11 cellular contexts compared by ENCODE assay signal in the genomic region with DNA sequence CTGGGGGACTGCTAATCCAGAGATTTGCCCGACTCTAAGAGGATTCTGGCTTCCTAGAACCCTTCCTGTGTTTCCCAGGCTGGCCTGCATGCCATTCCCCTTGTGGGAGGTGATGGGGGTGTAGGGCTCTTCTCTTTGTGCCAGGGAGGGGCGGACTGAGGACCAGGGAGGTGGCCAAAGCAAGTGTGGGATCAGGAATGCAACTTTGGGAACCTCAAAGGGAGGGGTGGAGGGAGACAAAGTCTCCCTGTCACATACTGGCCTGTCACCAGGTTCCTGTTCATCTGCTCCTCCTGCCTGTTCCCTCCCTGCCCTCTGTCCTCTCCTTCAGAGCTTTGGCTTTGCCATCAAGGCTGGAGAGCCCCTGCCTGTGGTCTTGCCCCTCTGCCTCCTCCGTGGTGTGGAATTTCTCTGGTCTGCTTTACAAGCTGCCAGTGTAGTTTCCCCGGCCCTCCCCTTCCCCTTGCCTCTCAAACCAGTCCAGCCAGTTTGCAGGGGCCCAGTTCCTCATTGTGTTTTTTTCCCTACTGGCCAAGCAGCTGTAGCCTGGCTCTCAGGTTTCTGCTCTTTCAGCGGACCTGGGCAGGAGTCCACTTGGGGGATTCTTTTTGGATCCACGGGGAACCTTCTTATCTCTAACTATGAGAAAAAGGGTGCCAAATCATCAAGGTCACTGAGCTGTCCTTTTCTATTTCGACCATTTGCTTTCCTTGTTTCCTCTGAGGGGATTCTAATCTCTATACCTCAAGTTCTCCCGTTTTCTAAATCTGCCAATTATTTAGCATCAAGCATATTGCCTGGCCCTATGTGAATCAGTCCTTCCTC. TPM values are rescaled to one million over a fixed set of nuclear protein-coding genes. Genes with fewer than 3 reads are reported as not detected.
DNase-seq lines count a peak whose midpoint lies in the region; ATAC-seq, FAIRE-seq and TF ChIP-seq lines count a peak whose summit lies in the region.
"Had no signal": no experiment of that assay in that cellular context is flagged by ENCODE, and none has a peak within 500 bp of the region (broad histone marks: within the 10 kb centered on the region; RNA-seq: fewer than 3 reads in every experiment).

No MANE protein-coding gene starts in this region.

- H2BK15ac ChIP-seq in H1 (ENCODE audit: low read length), result peak overlapping the region; percentile 97; the same call in 1 of the 2 replicates

- H3K79me2 ChIP-seq in H1 (ENCODE audit: control insufficient read depth in 1 of 2, insufficient read depth in 2 of 2, low read length in 2 of 2), result peaks cover 0 to 44% of the 10 kb centered on the region in 2 experiments; a peak in 2 of 4 replicates

- H3K23ac ChIP-seq in H1 (ENCODE audit: insufficient read length), result no peak overlapping the region

- H3K4me3 Mint-ChIP-seq in nephron, result peak overlapping the region; percentile 57 to 80 (median 79)

- ATAC-seq in HG03469 (IDR thresholded peaks at IDR 0.05; ENCODE audit: unreplicated experiment), result no peak
- no peak for ATAC-seq in HG03342 (IDR thresholded peaks at IDR 0.05; ENCODE audit: unreplicated experiment)
- ATAC-seq: stimulated activated naive CD8-positive, alpha-beta T cell treated with anti-CD3 and anti-CD28 coated beads, Interleukin-15, Interleukin-2, amounts not matched to agents 100 U/mL and 50 U/mL, for 24 hours had no signal

- TF ChIP-seq RAD21 in H1 (IDR thresholded peaks at IDR 0.05 in 1 of 2, conservative IDR thresholded peaks at IDR 0.05 in 1 of 2; ENCODE audit: low read depth in 2 of 2, low read length in 2 of 2), result no peak

- peaks cover 69% of the 10 kb centered on the region for H3K27me3 Mint-ChIP-seq in nephron (ENCODE audit: low read depth)

- H3K36me3 Mint-ChIP-seq in nephron (ENCODE audit: low read depth), result no peaks in the 10 kb centered on the region

- no peaks in the 10 kb centered on the region for H3K36me3 ChIP-seq in H1 (ENCODE audit: control insufficient read depth in 2 of 4, insufficient read depth in 4 of 4, low read length in 3 of 4)
- H3K36me3 ChIP-seq: neutrophil had no signal

- peak overlapping the region; percentile 83 to 98 for H3K4me2 ChIP-seq in H1 (ENCODE audit: insufficient read depth in 1 of 2, low read depth in 2 of 2, low read length in 2 of 2)

- WGBS in H1 (ENCODE audit: extremely low coverage in 1 of 2, insufficient coverage in 1 of 2, insufficient read length in 1 of 2, insufficient replicate concordance in 2 of 2, low coverage in 1 of 2, low lambda C conversion rate in 2 of 2, missing lambda C conversion rate in 1 of 2), 2 experiments, result 14% methylated on average over 7 of the region's 8 CpGs; no CpG with 5 or more reads in 1 of the 2 experiments

- H3K9ac ChIP-seq in H1 (replicated peaks in 1 of 4; ENCODE audit: extremely low read depth in 1 of 4, low read depth in 3 of 4, low read length in 3 of 4), result peak overlapping the region in 3 of 4 experiments; percentile 49 to 65 (median 59); a peak in 6 of 7 replicates

- H3K4me3 ChIP-seq in H1 (ENCODE audit: extremely low read depth in 1 of 4, insufficient read depth in 2 of 4, low read depth in 3 of 4, low read length in 4 of 4), result peak overlapping the region; percentile 80 to 85 (median 84); a peak in 7 of 8 replicates

- FAIRE-seq in H1 (lab: Jason Lieb, UNC), result peak; percentile 58

- peak overlapping the region; percentile 77 to 96 (median 85) for H3K27ac Mint-ChIP-seq in nephron

- peak overlapping the region; percentile 97 for H2AK5ac ChIP-seq in H1 (ENCODE audit: low read depth, low read length)

- peaks cover 16% of the 10 kb centered on the region for H3K4me1 Mint-ChIP-seq in nephron

- TF ChIP-seq POLR2A in H1 (IDR thresholded peaks at IDR 0.05; ENCODE audit: control extremely low read depth in 1 of 2, low read depth in 2 of 2, low read length in 2 of 2), result peak; percentile 54 to 69; a peak in 2 of 3 replicates

- CTCF ChIA-PET in H1 (lab: Charles Lee; ENCODE audit: partially characterized antibody), result interaction anchor here (0.6 to 1.0 kb wide), 3 partner anchors 8 to 66 kb away, joined by 3 to 6 read pairs (median 3); no protein-coding TSS in a partner anchor

- peak overlapping the region; percentile 74 for H3K27ac ChIP-seq in H1 (ENCODE audit: low read depth, low read length)
- H3K27ac ChIP-seq: neutrophil had no signal

- DNase-seq in DMS53 (lab: John Stamatoyannopoulos, UW) (peak; percentile 98), NCI-H2196 (lab: John Stamatoyannopoulos, UW; ENCODE audit: unreplicated experiment) (peak; percentile 78), H1 (ENCODE audit: low read depth in 1 of 2, low spot score in 2 of 2) (peak in 1 of 2 experiments; percentile 78), SW 1271 (lab: John Stamatoyannopoulos, UW) (no peak)
- no peak for DNase-seq in activated CD8-positive, alpha-beta memory T cell treated with anti-CD3 and anti-CD28 coated beads, Interleukin-2, amount 50 U/mL, for 4 hours
- DNase-seq: central memory CD4-positive, alpha-beta T cell had no signal

- H2BK12ac ChIP-seq in H1 (ENCODE audit: low read depth, low read length), result peak overlapping the region; percentile 100

- TF ChIP-seq EP300 in H1 (IDR thresholded peaks at IDR 0.05; ENCODE audit: borderline replicate concordance in 1 of 2, low read depth in 2 of 2, low read length in 2 of 2), result peak in 1 of 2 experiments; percentile 36; a peak in 1 of 3 replicates

- H3K14ac ChIP-seq in H1 (ENCODE audit: insufficient read length), result no peak overlapping the region

- H2AFZ ChIP-seq in H1 (ENCODE audit: low read length), result no peak overlapping the region

- peak overlapping the region; percentile 74; the same call in 1 of the 2 replicates for H4K8ac ChIP-seq in H1 (ENCODE audit: extremely low read depth, insufficient read depth, low read length)

- peaks cover 24% of the 10 kb centered on the region for H3K23me2 ChIP-seq in H1 (ENCODE audit: low read depth, low read length)

- H3K9me3 Mint-ChIP-seq in nephron, result no peaks in the 10 kb centered on the region

- POLR2A ChIA-PET in H1 (lab: Charles Lee; ENCODE audit: partially characterized antibody), result interaction anchor here (0.7 to 17.1 kb wide), 11 partner anchors 10 to 314 kb away, joined by 3 to 283 read pairs (median 4); a partner anchor contains a TSS

- TF ChIP-seq CTCF in H1 (IDR thresholded peaks at IDR 0.05; ENCODE audit: control extremely low read depth in 1 of 3, insufficient read depth in 1 of 3, low read depth in 1 of 3, low read length in 3 of 3) (no peak), nephron (IDR thresholded peaks at IDR 0.05; ENCODE audit: unreplicated experiment in 3 of 3) (no peak)

- peak overlapping the region; percentile 86 for H3K4ac ChIP-seq in H1 (replicated peaks; ENCODE audit: insufficient read length, low read depth, low read length)

- H3K79me1 ChIP-seq in H1 (ENCODE audit: low read depth, low read length), result peaks cover 14% of the 10 kb centered on the region

- H2BK120ac ChIP-seq in H1 (replicated peaks; ENCODE audit: low read depth, low read length), result peak overlapping the region; percentile 13

- H3K9me3 ChIP-seq in H1 (ENCODE audit: insufficient read depth in 2 of 2, low read depth in 1 of 2, low read length in 1 of 2), result no peaks in the 10 kb centered on the region
- H3K9me3 ChIP-seq: neutrophil had no signal

- H3K27me3 ChIP-seq in H1 (replicated peaks in 1 of 4; ENCODE audit: control insufficient read depth in 3 of 4, extremely low read depth in 1 of 4, insufficient read depth in 3 of 4, low read length in 3 of 4), result 0 out of 7 replicates have a peak, but pooled peaks cover 0 to 3% (median 0%) of the 10 kb centered on the region in 4 experiments

- peak overlapping the region; percentile 97 for H2BK5ac ChIP-seq in H1 (ENCODE audit: low read depth, low read length)

- peak overlapping the region; percentile 69 for H4K91ac ChIP-seq in H1 (replicated peaks; ENCODE audit: insufficient read length, low read length)

- H2BK20ac ChIP-seq in H1 (ENCODE audit: low read length), result peak overlapping the region; percentile 90

- H4K5ac ChIP-seq in H1 (ENCODE audit: insufficient read length, low read depth, low read length), result peak overlapping the region; percentile 74

- H3K56ac ChIP-seq in H1 (replicated peaks; ENCODE audit: insufficient read length, low read depth, low read length), result peak overlapping the region; percentile 24

- H3K18ac ChIP-seq in H1 (ENCODE audit: extremely low read depth, low read length), result peak overlapping the region; percentile 97

- peaks cover 19 to 36% (median 21%) of the 10 kb centered on the region in 4 experiments for H3K4me1 ChIP-seq in H1 (replicated peaks in 1 of 4; ENCODE audit: control insufficient read depth in 3 of 4, insufficient read depth in 4 of 4, low read length in 3 of 4)

- peaks cover 0 to 2% of the 10 kb centered on the region in 2 experiments for H4K20me1 ChIP-seq in H1 (replicated peaks in 1 of 2; ENCODE audit: control insufficient read depth in 1 of 2, insufficient read depth in 2 of 2, low read length in 2 of 2)

RNA-seq across cellular contexts. Expression of a gene that starts 1.8 kb away (rescaled TPM):
- total RNA-seq in H1 (2021; fragmentation: NEBNext Ultra II Directional; extraction: Animal tissue kit (Norgen Biotek cat#: 25700)), result 52.7 and 54.6 TPM in 2 replicates
- polyA plus RNA-seq in H1 (2011; rRNA removed), result 15.9 and 20.4 TPM in 2 replicates
- 15.1 TPM for polyA plus RNA-seq in H1 (2011; cell fraction: cytosol; rRNA removed)
- 98.4 TPM for polyA plus RNA-seq in H1 (2011; cell fraction: nucleus; rRNA removed)
- polyA plus RNA-seq in H1 (2012, experiment 1 of 2), result 47.3 to 55.8 TPM (median 50.2 TPM) in 4 replicates
- 15.9 TPM for polyA plus RNA-seq in H1 (2012, experiment 2 of 2)
- polyA plus RNA-seq in H1 (2013, experiment 1 of 2), result 59.6 TPM
- polyA plus RNA-seq in H1 (2013, experiment 2 of 2), result 59.3 TPM
- 29.1 and 30.2 TPM in 2 replicates for polyA minus RNA-seq in H1 (2011; rRNA and poly(A)+ RNA removed)
- 14.6 TPM for polyA minus RNA-seq in H1 (2011; cell fraction: cytosol; rRNA and poly(A)+ RNA removed)
- polyA minus RNA-seq in H1 (2011; cell fraction: nucleus; rRNA and poly(A)+ RNA removed), result 28.5 TPM

RNA-seq across cellular contexts. Expression of a gene that starts 27.1 kb away (rescaled TPM):
- total RNA-seq in H1 (2021; fragmentation: NEBNext Ultra II Directional; extraction: Animal tissue kit (Norgen Biotek cat#: 25700)), result 10.1 and 10.4 TPM in 2 replicates
- 6.6 and 7.3 TPM in 2 replicates for polyA plus RNA-seq in H1 (2011; rRNA removed)
- polyA plus RNA-seq in H1 (2011; cell fraction: cytosol; rRNA removed), result 9.6 TPM
- 6.9 TPM for polyA plus RNA-seq in H1 (2011; cell fraction: nucleus; rRNA removed)
- 8.2 to 9.3 TPM (median 8.9 TPM) in 4 replicates for polyA plus RNA-seq in H1 (2012, experiment 1 of 2)
- polyA plus RNA-seq in H1 (2012, experiment 2 of 2), result 4.6 TPM
- polyA plus RNA-seq in H1 (2013, experiment 1 of 2), result 7.2 TPM
- 7.5 TPM for polyA plus RNA-seq in H1 (2013, experiment 2 of 2)
- 8.1 and 9.4 TPM in 2 replicates for polyA minus RNA-seq in H1 (2011; rRNA and poly(A)+ RNA removed)
- polyA minus RNA-seq in H1 (2011; cell fraction: cytosol; rRNA and poly(A)+ RNA removed), result 4.2 TPM
- 5.5 TPM for polyA minus RNA-seq in H1 (2011; cell fraction: nucleus; rRNA and poly(A)+ RNA removed)

RNA-seq across cellular contexts. Expression of a gene that starts 53.7 kb away (rescaled TPM):
- 105 and 109 TPM in 2 replicates for total RNA-seq in H1 (2021; fragmentation: NEBNext Ultra II Directional; extraction: Animal tissue kit (Norgen Biotek cat#: 25700))
- polyA plus RNA-seq in H1 (2011; rRNA removed), result 66.4 and 69.7 TPM in 2 replicates
- 46.1 TPM for polyA plus RNA-seq in H1 (2011; cell fraction: cytosol; rRNA removed)
- 145 TPM for polyA plus RNA-seq in H1 (2011; cell fraction: nucleus; rRNA removed)
- 55.6 to 61.6 TPM (median 57.5 TPM) in 4 replicates for polyA plus RNA-seq in H1 (2012, experiment 1 of 2)
- 9.3 TPM for polyA plus RNA-seq in H1 (2012, experiment 2 of 2)
- polyA plus RNA-seq in H1 (2013, experiment 1 of 2), result 52.3 TPM
- 40.6 TPM for polyA plus RNA-seq in H1 (2013, experiment 2 of 2)
- polyA minus RNA-seq in H1 (2011; rRNA and poly(A)+ RNA removed), result 183 and 207 TPM in 2 replicates
- 75.4 TPM for polyA minus RNA-seq in H1 (2011; cell fraction: cytosol; rRNA and poly(A)+ RNA removed)
- polyA minus RNA-seq in H1 (2011; cell fraction: nucleus; rRNA and poly(A)+ RNA removed), result 133 TPM

Comparison
In these comparisons a context has a peak if more than half of its experiments do, and no peak if none do; other contexts are left out.
1. DNase-seq: peak in DMS53 (single experiment) and NCI-H2196 (single experiment); none in SW 1271 (0 of 2) and activated CD8-positive, alpha-beta memory T cell treated with anti-CD3 and anti-CD28 coated beads, Interleukin-2, amount 50 U/mL, for 4 hours (single experiment).